ENCODE assay signal across 9 cellular contexts in the genomic region with DNA sequence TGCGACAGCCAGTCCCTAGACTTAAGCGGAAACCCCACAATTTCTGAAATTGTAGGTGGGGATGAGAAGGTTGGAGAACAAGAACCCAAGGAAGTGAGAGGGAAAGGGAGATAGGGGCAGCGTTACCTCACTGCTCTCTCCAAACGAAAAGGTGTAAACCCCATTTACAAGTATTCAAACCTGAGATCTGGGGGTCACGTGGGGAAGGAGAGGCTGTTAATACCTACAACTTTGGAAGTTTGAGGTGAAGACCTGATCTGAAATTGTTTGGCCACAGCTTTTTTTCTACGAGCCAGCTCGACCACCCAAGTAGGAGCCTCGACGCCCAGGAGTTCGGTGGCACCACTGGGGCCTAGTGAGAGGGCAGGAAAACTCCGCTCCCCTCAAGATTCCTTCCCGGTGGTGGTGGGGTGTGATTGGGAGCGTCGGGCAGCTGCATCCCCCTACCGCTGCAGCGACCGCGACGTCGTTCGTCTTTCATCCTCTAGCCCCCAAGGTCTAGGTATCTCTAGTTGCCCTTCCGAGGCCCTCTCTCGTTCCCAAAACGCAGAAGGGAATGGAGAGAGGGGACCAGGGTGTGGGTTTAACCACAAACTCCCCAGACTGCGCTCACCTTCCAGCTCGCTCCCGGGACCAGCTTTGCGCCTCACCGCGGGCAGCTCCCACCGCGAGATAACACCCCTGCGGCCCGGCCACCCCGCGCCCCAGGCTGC. TPM values are rescaled to one million over a fixed set of nuclear protein-coding genes. Genes with fewer than 3 reads are reported as not detected.
DNase-seq lines count a peak whose midpoint lies in the region; ATAC-seq and TF ChIP-seq lines count a peak whose summit lies in the region.
"Had no signal": no experiment of that assay in that cellular context is flagged by ENCODE, and none has a peak within 500 bp of the region (broad histone marks: within the 10 kb centered on the region; RNA-seq: fewer than 3 reads in every experiment).

No MANE protein-coding gene starts in this region.

- peaks cover 73% of the 10 kb centered on the region for H3K27me3 Mint-ChIP-seq in activated T-cell treated with anti-CD3 and anti-CD28 coated beads, Interleukin-2, amount 50 U/mL, for 72 hours (ENCODE audit: low read depth)

- H3K4me3 Mint-ChIP-seq in activated T-cell treated with anti-CD3 and anti-CD28 coated beads, Interleukin-2, amount 50 U/mL, for 72 hours = peak overlapping the region; percentile 85 to 97

- intact Hi-C loops in left lung (cut with DNase I) = no loop called here

- H3K27me3 ChIP-seq in left lung (peaks cover 0 to 45% of the 10 kb centered on the region in 2 donors), upper lobe of left lung (no peaks in the 10 kb centered on the region)

- TF ChIP-seq EP300 in upper lobe of left lung (IDR thresholded peaks at IDR 0.05) = no peak

- in situ Hi-C loops in astrocyte of the cerebellum (cut with HindIII; ENCODE audit: low sequenced_read_pairs) = no loop called here

- no peaks in the 10 kb centered on the region for H3K9me3 ChIP-seq in left lung
- H3K9me3 ChIP-seq in upper lobe of left lung = no peaks in the 10 kb centered on the region

- H3K4me1 Mint-ChIP-seq in activated T-cell treated with anti-CD3 and anti-CD28 coated beads, Interleukin-2, amount 50 U/mL, for 72 hours (ENCODE audit: low read depth) = peaks cover 7% of the 10 kb centered on the region

- peaks cover 0 to 2% of the 10 kb centered on the region in 2 donors for H3K36me3 Mint-ChIP-seq in activated T-cell treated with anti-CD3 and anti-CD28 coated beads, Interleukin-2, amount 50 U/mL, for 72 hours (ENCODE audit: insufficient read depth in 2 of 2)
- H3K36me3 Mint-ChIP-seq: IgD-negative memory B cell had no signal

- TF ChIP-seq CTCF in astrocyte of the cerebellum (IDR thresholded peaks at IDR 0.05; ENCODE audit: low read depth, low read length, missing control alignments) (no peak), left lung (IDR thresholded peaks at IDR 0.05) (no peak), upper lobe of left lung (IDR thresholded peaks at IDR 0.05) (no peak)

- H3K36me3 ChIP-seq in left lung (no peaks in the 10 kb centered on the region), upper lobe of left lung (no peaks in the 10 kb centered on the region)

- H3K4me3 ChIP-seq in astrocyte of the cerebellum (ENCODE audit: low read depth, low read length) (peak overlapping the region; percentile 89), left lung (peak overlapping the region; percentile 56 to 81), upper lobe of left lung (peak overlapping the region; percentile 56 to 76 (median 71))

- H3K27ac ChIP-seq in left lung (peak overlapping the region; percentile 95 to 96), upper lobe of left lung (peak overlapping the region; percentile 95 to 96 (median 96))

- no peak for DNase-seq in activated T-cell treated with anti-CD3 and anti-CD28 coated beads, Interleukin-2, amount 50 U/mL, for 72 hours
- DNase-seq in activated T-cell treated with anti-CD3 and anti-CD28 coated beads, Interleukin-2, amount 50 U/mL, for 48 hours = no peak
- DNase-seq in astrocyte of the cerebellum (ENCODE audit: low read depth) (no peak), left lung (peak in 1 of 2 donors; percentile 32), upper lobe of left lung (peak in 1 of 2 donors; percentile 22), NCI-H69 (lab: John Stamatoyannopoulos, UW) (no peak), NCI-H2196 (lab: John Stamatoyannopoulos, UW; ENCODE audit: unreplicated experiment) (no peak)

- ATAC-seq in activated T-cell treated with anti-CD3 and anti-CD28 coated beads, Interleukin-2, amount 50 U/mL, for 72 hours (replicated peaks in 1 of 2) = no peak
- peak; percentile 33 for ATAC-seq in left lung
- ATAC-seq in upper lobe of left lung (ENCODE audit: low FRiP score in 2 of 2) = no peak
- no peak for ATAC-seq in HG03159 (IDR thresholded peaks at IDR 0.05; ENCODE audit: unreplicated experiment)

- no peaks in the 10 kb centered on the region for H3K9me3 Mint-ChIP-seq in activated T-cell treated with anti-CD3 and anti-CD28 coated beads, Interleukin-2, amount 50 U/mL, for 72 hours
- H3K9me3 Mint-ChIP-seq: IgD-negative memory B cell had no signal

- TF ChIP-seq POLR2A in upper lobe of left lung (IDR thresholded peaks at IDR 0.05) = no peak

- no peak overlapping the region for H3K27ac Mint-ChIP-seq in activated T-cell treated with anti-CD3 and anti-CD28 coated beads, Interleukin-2, amount 50 U/mL, for 72 hours

- H3K4me1 ChIP-seq in left lung (peaks cover 11% of the 10 kb centered on the region in 2 donors), upper lobe of left lung (peaks cover 17 to 41% (median 31%) of the 10 kb centered on the region in 4 donors)

- WGBS in upper lobe of left lung, 2 donors = 20 to 35% methylated on average over 11 to 33 of the region's 36 CpGs

RNA-seq across cellular contexts. Expression of a gene that starts 0.9 kb away (rescaled TPM):
- total RNA-seq in activated T-cell treated with anti-CD3 and anti-CD28 coated beads, Interleukin-2, amount 50 U/mL, for 72 hours = 10 to 100 TPM; 13.5 to 23.5 TPM
- total RNA-seq in left lung (10 to 100 TPM; 36.8 to 38.0 TPM), upper lobe of left lung (10 to 100 TPM; 15.4 to 42.9 (median 27.0) TPM)

RNA-seq across cellular contexts. Expression of a gene that starts 52.5 kb away (rescaled TPM):
- total RNA-seq in activated T-cell treated with anti-CD3 and anti-CD28 coated beads, Interleukin-2, amount 50 U/mL, for 72 hours = 10 to 100 TPM; 87.2 to 96.3 TPM
- total RNA-seq in left lung = 10 to 100 TPM in 1 of 2 donors, 1 to 10 TPM in 1; 3.4 to 15.0 TPM
- 10 to 100 TPM in 1 of 6 donors, 1 to 10 TPM in 5; 1.0 to 12.1 (median 3.0) TPM for total RNA-seq in upper lobe of left lung

Comparison
In these comparisons a context has a peak if more than half of its experiments do, and no peak if none do; other contexts are left out.
1. RNA of a gene that starts 52.5 kb away (total RNA-seq): 87.2 to 96.3 TPM in activated T-cell treated with anti-CD3 and anti-CD28 coated beads, Interleukin-2, amount 50 U/mL, for 72 hours; 3.4 to 15.0 TPM in left lung and 1.0 to 12.1 TPM in upper lobe of left lung; every median in the first group is over 4 times any median in the second.
2. Peak in every context shown above with its lines, with median percentiles within 50 percentile points of each other: H3K4me3 ChIP-seq.